17 cellular contexts compared by ENCODE assay signal in the genomic region with DNA sequence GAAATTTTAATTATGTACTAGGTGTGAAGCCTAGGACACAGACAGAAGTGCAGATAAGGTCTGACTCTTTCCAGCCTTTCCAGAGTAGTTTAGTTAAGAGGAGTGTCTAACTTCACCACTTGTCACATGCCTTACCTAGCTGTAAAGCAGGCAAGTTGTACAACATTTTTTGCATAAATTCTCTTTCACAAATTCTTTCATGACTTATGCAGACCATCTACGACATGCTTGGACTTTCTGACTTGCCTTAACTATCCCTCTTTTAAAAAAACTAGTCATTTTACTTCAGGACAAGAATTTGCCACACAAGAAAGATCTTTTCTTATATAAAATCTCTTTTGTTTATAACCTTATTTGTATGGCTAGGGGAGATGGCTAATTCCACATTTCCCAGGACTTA.
DNase-seq lines count a peak whose midpoint lies in the region; ATAC-seq and TF ChIP-seq lines count a peak whose summit lies in the region.
"Had no signal": no experiment of that assay in that cellular context is flagged by ENCODE, and none has a peak within 500 bp of the region (broad histone marks: within the 10 kb centered on the region; RNA-seq: fewer than 3 reads in every experiment).

No MANE protein-coding gene starts in this region.

- DNase-seq in ACHN (peak; percentile 34), DND-41 (peak; percentile 35), NCI-H69 (lab: John Stamatoyannopoulos, UW) (peak; percentile 28), erythroblast (lab: John Stamatoyannopoulos, UW) (peak; percentile 12 to 26), GOT3 (lab: John Stamatoyannopoulos, UW) (no peak), heart left ventricle (no peak), inferior parietal cortex (ENCODE audit: extremely low spot score) (no peak)
- DNase-seq in activated CD8-positive, alpha-beta memory T cell treated with anti-CD3 and anti-CD28 coated beads, Interleukin-2, amount 50 U/mL, for 48 hours = no peak
- DNase-seq: activated CD4-positive, CD25-positive, alpha-beta regulatory T cell treated with anti-CD3 and anti-CD28 coated beads, Interleukin-2, amount 50 U/mL, for 72 hours; activated gamma-delta T cell treated with Interleukin-2 at 50 U/mL for 16 hours; left ventricle myocardium inferior; MV-4-11; small intestine; T-helper 17 cell; transverse colon had no signal

- H3K4me3 ChIP-seq in DND-41 (ENCODE audit: low read depth in 1 of 2, low read length in 2 of 2) = no peak overlapping the region
- no peak overlapping the region for H3K4me3 ChIP-seq in heart left ventricle
- H3K4me3 ChIP-seq: left ventricle myocardium inferior, transverse colon had no signal

- H3K9me3 ChIP-seq in DND-41 (ENCODE audit: insufficient read depth, low read length, severe bottlenecking) (peaks cover 34% of the 10 kb centered on the region), heart left ventricle (peaks cover 0 to 25% (median 1%) of the 10 kb centered on the region in 12 donors)

- intact Hi-C loops in heart left ventricle (cut with DNase I) = no loop called here

- H3K27ac ChIP-seq in DND-41 (ENCODE audit: low read length) = no peak overlapping the region
- H3K27ac ChIP-seq in heart left ventricle = no peak overlapping the region
- H3K27ac ChIP-seq: left ventricle myocardium inferior, RWPE1, transverse colon had no signal

- no peak overlapping the region for H3K4me2 ChIP-seq in DND-41 (ENCODE audit: insufficient read depth, low read length)

- H3K27me3 ChIP-seq in DND-41 (ENCODE audit: insufficient read depth, low read length, poor library complexity) (no peaks in the 10 kb centered on the region), heart left ventricle (no peaks in the 10 kb centered on the region)
- H3K27me3 ChIP-seq: transverse colon had no signal

- no peaks in the 10 kb centered on the region for H3K79me2 ChIP-seq in DND-41 (ENCODE audit: insufficient read depth, low read length)

- H3K9ac ChIP-seq in DND-41 (ENCODE audit: low read depth, low read length) = no peak overlapping the region

- no peak for ATAC-seq in DND-41 (ENCODE audit: insufficient read depth, low read depth)
- no peak for ATAC-seq in heart left ventricle
- ATAC-seq: stimulated activated memory B cell treated with anti-CD40 and anti-IgM and Interleukin-4, amounts not matched to agents 10 μg/mL and 1 μg/mL and 100 μg/mL, for 72 hours; T-helper 17 cell had no signal

- no peaks in the 10 kb centered on the region for H4K20me1 ChIP-seq in DND-41 (ENCODE audit: insufficient read depth, low read length)

- in situ Hi-C loops in ACHN (cut with HindIII; ENCODE audit: low pct_ligation_motif_present, low pct_unique_long_range_greater_than_20kb, low sequenced_read_pairs) = no loop called here

- 14 to 18% (median 17%) methylated on average over 1 of the region's 1 CpG for WGBS in heart left ventricle, 4 donors

- no peak for TF ChIP-seq CTCF in DND-41 (IDR thresholded peaks at IDR 0.05; ENCODE audit: borderline replicate concordance, extremely low read depth, low read length, poor library complexity, severe bottlenecking)
- TF ChIP-seq CTCF in heart left ventricle (IDR thresholded peaks at IDR 0.05) = no peak

- H3K4me1 ChIP-seq in DND-41 (ENCODE audit: insufficient read depth, low read length) (no peaks in the 10 kb centered on the region), heart left ventricle (no peaks in the 10 kb centered on the region)
- H3K4me1 ChIP-seq: left ventricle myocardium inferior, transverse colon had no signal

- no peak overlapping the region for H2AFZ ChIP-seq in DND-41 (ENCODE audit: low read depth, low read length)

- H3K36me3 ChIP-seq in DND-41 (ENCODE audit: insufficient read depth, low read length) = no peaks in the 10 kb centered on the region
- H3K36me3 ChIP-seq in heart left ventricle = no peaks in the 10 kb centered on the region
- H3K36me3 ChIP-seq: left ventricle myocardium inferior, transverse colon had no signal

- TF ChIP-seq POLR2A in erythroblast (IDR thresholded peaks at IDR 0.05; ENCODE audit: low read length) (no peak), heart left ventricle (IDR thresholded peaks at IDR 0.05) (no peak)

Comparison
In these comparisons a context has a peak if more than half of its experiments do, and no peak if none do; other contexts are left out.
1. DNase-seq: peak in ACHN (single experiment), DND-41 (single experiment), NCI-H69 (single experiment) and erythroblast (2 of 2); none in activated CD8-positive, alpha-beta memory T cell treated with anti-CD3 and anti-CD28 coated beads, Interleukin-2, amount 50 U/mL, for 48 hours (single experiment), GOT3 (single experiment), heart left ventricle (0 of 5) and inferior parietal cortex (single experiment).